In genomic region chr14:33542338-33543290, GRCh38 we compare ENCODE assay signal across 31 cellular contexts.
DNase-seq lines count a peak whose midpoint lies in the region; ATAC-seq, FAIRE-seq and TF ChIP-seq lines count a peak whose summit lies in the region.
"Had no signal": no experiment of that assay in that cellular context is flagged by ENCODE, and none has a peak within 500 bp of the region (broad histone marks: within the 10 kb centered on the region; RNA-seq: fewer than 3 reads in every experiment).

No MANE protein-coding gene starts in this region.

- POLR2A ChIA-PET in GM12878 (lab: Charles Lee) = interaction anchor here (0.8 to 8.7 kb wide), 8 partner anchors 8 to 32 kb away, joined by 3 to 86 read pairs (median 8); no protein-coding TSS in a partner anchor

- peak overlapping the region; percentile 16 to 55 for H3K27ac Mint-ChIP-seq in stimulated activated naive CD8-positive, alpha-beta T cell treated with anti-CD3 and anti-CD28 coated beads, Interleukin-15, amount 100 ng/mL, for 72 hours
- peak overlapping the region; percentile 32 for H3K27ac Mint-ChIP-seq in stimulated activated naive B cell treated with anti-CD40 and anti-IgM and Interleukin-4, amounts not matched to agents 10 μg/mL and 1 μg/mL and 100 μg/mL, for 72 hours
- no peak overlapping the region for H3K27ac Mint-ChIP-seq in H9
- H3K27ac Mint-ChIP-seq: activated CD8-positive, alpha-beta T cell treated with anti-CD3 and anti-CD28 coated beads for 36 hours; CD8-positive, alpha-beta T cell; IgD-negative memory B cell; immature natural killer cell; mesothelial cell of epicardium; naive thymus-derived CD4-positive, alpha-beta T cell; T-cell had no signal

- H3T11ph ChIP-seq in H9 (ENCODE audit: low read length) = no peak overlapping the region

- in situ Hi-C loops in GM12878 (cut with MboI) = no loop called here

- H3K23ac ChIP-seq in H9 (ENCODE audit: insufficient read length, low read depth, low read length) = no peak overlapping the region

- no peak overlapping the region for H2BK20ac ChIP-seq in H9 (ENCODE audit: low read depth, low read length, poor library complexity, severe bottlenecking)

- H3K79me2 ChIP-seq in GM12878 (ENCODE audit: control insufficient read depth, insufficient read depth, low read length) (no peaks in the 10 kb centered on the region), H9 (ENCODE audit: insufficient read depth, low read length) (no peaks in the 10 kb centered on the region)

- no peak for TF ChIP-seq RAD21 in GM12878 (IDR thresholded peaks at IDR 0.05; ENCODE audit: insufficient read depth, low read depth, low read length)

- SMC1A ChIA-PET in GM12878 (lab: Charles Lee; ENCODE audit: uncharacterized antibody, unreplicated experiment) = interaction anchor here (0.8 to 9.1 kb wide), 11 partner anchors 8 to 103 kb away, joined by 3 to 215 read pairs (median 22); no protein-coding TSS in a partner anchor

- H2BK12ac ChIP-seq in H9 (ENCODE audit: insufficient read length, low read depth, low read length) = no peak overlapping the region

- H4K8ac ChIP-seq in H9 (replicated peaks; ENCODE audit: insufficient read length, low read depth, low read length) = no peak overlapping the region

- no peak overlapping the region for H3K4me3 ChIP-seq in GM12878
- H3K4me3 ChIP-seq: A549, body of pancreas, HAP-1, left ventricle myocardium inferior, smooth muscle cell, testis, vagina had no signal

- H3K4ac ChIP-seq in H9 (ENCODE audit: low read depth, low read length) = no peak overlapping the region

- H3K4me1 ChIP-seq in GM12878 (ENCODE audit: control insufficient read depth, insufficient read depth, low read length) (peaks cover 5% of the 10 kb centered on the region; the same call in 1 of the 2 replicates), H9 (ENCODE audit: insufficient read depth, low read length) (no peaks in the 10 kb centered on the region)
- H3K4me1 ChIP-seq: A549, body of pancreas, HAP-1, left ventricle myocardium inferior, testis, vagina had no signal

- no peak for TF ChIP-seq POLR2A in GM12878 (IDR thresholded peaks at IDR 0.05; ENCODE audit: low read depth, low read length)

- H2BK120ac ChIP-seq in H9 (ENCODE audit: low read depth, low read length, poor library complexity, severe bottlenecking) = no peak overlapping the region

- no peak for TF ChIP-seq EP300 in GM12878 (IDR thresholded peaks at IDR 0.05; ENCODE audit: borderline replicate concordance in 1 of 2, control insufficient read depth in 1 of 2, low read depth in 2 of 2, low read length in 2 of 2)

- no peak overlapping the region; the same call in 1 of the 2 replicates for H3K14ac ChIP-seq in H9 (ENCODE audit: insufficient read depth, low read length)

- no peak overlapping the region for H2AK5ac ChIP-seq in H9 (ENCODE audit: insufficient read length, low read length)

- H2BK15ac ChIP-seq in H9 (ENCODE audit: low read depth, low read length) = no peak overlapping the region

- H4K91ac ChIP-seq in H9 (ENCODE audit: insufficient read length, low read depth, low read length) = no peak overlapping the region

- H3K4me3 Mint-ChIP-seq in stimulated activated naive CD8-positive, alpha-beta T cell treated with anti-CD3 and anti-CD28 coated beads, Interleukin-15, amount 100 ng/mL, for 72 hours = no peak overlapping the region
- no peak overlapping the region for H3K4me3 Mint-ChIP-seq in stimulated activated naive B cell treated with anti-CD40 and anti-IgM and Interleukin-4, amounts not matched to agents 10 μg/mL and 1 μg/mL and 100 μg/mL, for 72 hours
- H3K4me3 Mint-ChIP-seq in H9 = no peak overlapping the region
- H3K4me3 Mint-ChIP-seq: activated CD8-positive, alpha-beta T cell treated with anti-CD3 and anti-CD28 coated beads for 36 hours; CD8-positive, alpha-beta T cell; IgD-negative memory B cell; immature natural killer cell; mesothelial cell of epicardium; naive thymus-derived CD4-positive, alpha-beta T cell; T-cell had no signal

- no peaks in the 10 kb centered on the region for H3K79me1 ChIP-seq in H9 (ENCODE audit: insufficient read depth, low read depth, low read length, poor library complexity, severe bottlenecking)

- no peaks in the 10 kb centered on the region for H3K9me3 Mint-ChIP-seq in stimulated activated naive CD8-positive, alpha-beta T cell treated with anti-CD3 and anti-CD28 coated beads, Interleukin-15, amount 100 ng/mL, for 72 hours
- H3K9me3 Mint-ChIP-seq in stimulated activated naive B cell treated with anti-CD40 and anti-IgM and Interleukin-4, amounts not matched to agents 10 μg/mL and 1 μg/mL and 100 μg/mL, for 72 hours = peaks cover 0 to 2% of the 10 kb centered on the region in 2 donors
- no peaks in the 10 kb centered on the region for H3K9me3 Mint-ChIP-seq in H9
- H3K9me3 Mint-ChIP-seq: activated CD8-positive, alpha-beta T cell treated with anti-CD3 and anti-CD28 coated beads for 36 hours; CD8-positive, alpha-beta T cell; mesothelial cell of epicardium; T-cell had no signal

- no peaks in the 10 kb centered on the region for H3K9me3 ChIP-seq in GM12878 (replicated peaks; ENCODE audit: control insufficient read depth, insufficient read depth, low read length)
- H3K9me3 ChIP-seq in H9 (ENCODE audit: control insufficient read depth, low read depth, low read length) = no peaks in the 10 kb centered on the region
- H3K9me3 ChIP-seq: A549, body of pancreas, HAP-1, left ventricle myocardium inferior, testis, vagina had no signal

- H2AFZ ChIP-seq in GM12878 (ENCODE audit: control insufficient read depth, low read depth, low read length) (no peak overlapping the region), H9 (ENCODE audit: low read length) (no peak overlapping the region)

- H3K56ac ChIP-seq in H9 (ENCODE audit: insufficient read length, low read depth, low read length) = no peak overlapping the region

- RAD21 ChIA-PET in GM12878 (lab: Charles Lee; ENCODE audit: unreplicated experiment) = interaction anchor here (0.7 to 8.8 kb wide), 11 partner anchors 9 to 250 kb away, joined by 3 to 175 read pairs (median 7); no protein-coding TSS in a partner anchor

- H3K9ac ChIP-seq in GM12878 (ENCODE audit: control insufficient read depth, insufficient read depth, low read length) (no peak overlapping the region), H9 (ENCODE audit: extremely low read depth, insufficient read length, low read length) (no peak overlapping the region)

- no peaks in the 10 kb centered on the region for H3K23me2 ChIP-seq in H9 (ENCODE audit: insufficient read length, low read depth, low read length, poor library complexity, severe bottlenecking)

- no peak overlapping the region for H3K27ac ChIP-seq in GM12878 (ENCODE audit: control insufficient read depth, insufficient read depth)
- H3K27ac ChIP-seq in H9 (ENCODE audit: insufficient read length, low read depth, low read length) = no peak overlapping the region
- H3K27ac ChIP-seq: A549, body of pancreas, left ventricle myocardium inferior, testis, vagina had no signal

- no peak overlapping the region for H3K18ac ChIP-seq in H9 (ENCODE audit: insufficient read length, low read depth, low read length)

- intact Hi-C loops in GM12878 (cut with micrococcal nuclease; ENCODE audit: unreplicated experiment) = no loop called here

- no peaks in the 10 kb centered on the region for H3K36me3 Mint-ChIP-seq in stimulated activated naive B cell treated with anti-CD40 and anti-IgM and Interleukin-4, amounts not matched to agents 10 μg/mL and 1 μg/mL and 100 μg/mL, for 72 hours
- no peaks in the 10 kb centered on the region for H3K36me3 Mint-ChIP-seq in H9 (ENCODE audit: insufficient read depth in 1 of 3, low read depth in 3 of 3)
- H3K36me3 Mint-ChIP-seq: CD8-positive, alpha-beta T cell; IgD-negative memory B cell; immature natural killer cell; mesothelial cell of epicardium; naive thymus-derived CD4-positive, alpha-beta T cell; T-cell had no signal

- DNase-seq in stimulated activated naive CD8-positive, alpha-beta T cell treated with anti-CD3 and anti-CD28 coated beads, Interleukin-15, amount 100 ng/mL, for 72 hours = no peak
- DNase-seq in stimulated activated naive CD8-positive, alpha-beta T cell treated with anti-CD3 and anti-CD28 coated beads, Interleukin-15, Interleukin-2, amounts not matched to agents 100 U/mL and 50 U/mL, for 24 hours = no peak
- DNase-seq in NCI-H1092 (lab: John Stamatoyannopoulos, UW) = peak; percentile 55
- no peak for DNase-seq in GM12878 (ENCODE audit: low read depth, low spot score)
- DNase-seq in stimulated activated naive B cell treated with anti-CD40 and anti-IgM and Interleukin-4, amounts not matched to agents 10 μg/mL and 1 μg/mL and 100 μg/mL, for 72 hours = no peak
- DNase-seq in NOMO-1 treated with DMSO at 0.1 percent for 48 hours (lab: John Stamatoyannopoulos, UW; ENCODE audit: unreplicated experiment) = no peak
- no peak for DNase-seq in H9
- DNase-seq: activated CD4-positive, CD25-positive, alpha-beta regulatory T cell; activated CD8-positive, alpha-beta T cell treated with anti-CD3 and anti-CD28 coated beads for 36 hours; body of pancreas; CD8-positive, alpha-beta T cell; DMS 273 treated with DMSO at 0.1 percent for 48 hours; effector CD8-positive, alpha-beta T cell; foreskin melanocyte; immature natural killer cell; left ventricle myocardium inferior; naive thymus-derived CD4-positive, alpha-beta T cell; NCI-H1694; NCI-H226; retina; SIG-M5; stimulated activated CD4-positive, alpha-beta T cell treated with anti-CD3 and anti-CD28 coated beads, Interleukin-2, amount 100 ng/mL, for 24 hours; T-cell; testis had no signal

- H2BK5ac ChIP-seq in H9 (ENCODE audit: insufficient read length, low read length) = no peak overlapping the region

- no peaks in the 10 kb centered on the region for H3K4me1 Mint-ChIP-seq in stimulated activated naive CD8-positive, alpha-beta T cell treated with anti-CD3 and anti-CD28 coated beads, Interleukin-15, amount 100 ng/mL, for 72 hours
- H3K4me1 Mint-ChIP-seq in stimulated activated naive B cell treated with anti-CD40 and anti-IgM and Interleukin-4, amounts not matched to agents 10 μg/mL and 1 μg/mL and 100 μg/mL, for 72 hours = peaks cover 3 to 8% of the 10 kb centered on the region in 2 donors
- H3K4me1 Mint-ChIP-seq in H9 = 0 out of 4 replicates have a peak, but pooled peaks cover 0 to 3% of the 10 kb centered on the region in 2 experiments
- H3K4me1 Mint-ChIP-seq: immature natural killer cell; naive thymus-derived CD4-positive, alpha-beta T cell; T-cell had no signal

- no peaks in the 10 kb centered on the region for H3K36me3 ChIP-seq in GM12878 (ENCODE audit: control insufficient read depth in 2 of 2, insufficient read depth in 2 of 2, low read length in 1 of 2)
- H3K36me3 ChIP-seq: HAP-1, left ventricle myocardium inferior, vagina had no signal

- 35% methylated on average over 11 of the region's 11 CpGs for WGBS in GM12878 (ENCODE audit: insufficient coverage, insufficient replicate concordance, low lambda C conversion rate, missing lambda C conversion rate)
- WGBS in H9 (ENCODE audit: extremely low coverage, insufficient read length, low lambda C conversion rate) = no CpG with 5 or more reads among the region's 11 CpGs

- no peak overlapping the region for H4K5ac ChIP-seq in H9 (ENCODE audit: insufficient read length, low read depth, low read length)

- CTCF ChIA-PET in GM12878 (lab: Yijun Ruan, JAX) = interaction anchor here (0.6 to 4.0 kb wide), 6 partner anchors 19 to 133 kb away, joined by 3 to 22 read pairs (median 4); no protein-coding TSS in a partner anchor

- H3K4me2 ChIP-seq in GM12878 (ENCODE audit: control insufficient read depth, insufficient read depth) (no peak overlapping the region), H9 (ENCODE audit: insufficient read depth, insufficient read length, low read length) (no peak overlapping the region)
- H3K4me2 ChIP-seq: A549, smooth muscle cell had no signal

- no peaks in the 10 kb centered on the region for H3K27me3 Mint-ChIP-seq in stimulated activated naive CD8-positive, alpha-beta T cell treated with anti-CD3 and anti-CD28 coated beads, Interleukin-15, amount 100 ng/mL, for 72 hours
- H3K27me3 Mint-ChIP-seq in stimulated activated naive B cell treated with anti-CD40 and anti-IgM and Interleukin-4, amounts not matched to agents 10 μg/mL and 1 μg/mL and 100 μg/mL, for 72 hours = peaks cover 0 to 6% of the 10 kb centered on the region in 2 donors
- no peaks in the 10 kb centered on the region for H3K27me3 Mint-ChIP-seq in H9 (ENCODE audit: low read depth)
- H3K27me3 Mint-ChIP-seq: activated CD8-positive, alpha-beta T cell treated with anti-CD3 and anti-CD28 coated beads for 36 hours had no signal

- BruUV-seq in GM12878 (replicated peaks; lab: Mats Ljungman, UMichigan) = no TSS peak

- H4K20me1 ChIP-seq in GM12878 (ENCODE audit: control insufficient read depth, insufficient read depth) (no peaks in the 10 kb centered on the region), H9 (ENCODE audit: control insufficient read depth, insufficient read depth, insufficient read length) (no peaks in the 10 kb centered on the region)

- no peak for ATAC-seq in stimulated activated naive CD8-positive, alpha-beta T cell treated with anti-CD3 and anti-CD28 coated beads, Interleukin-15, amount 100 ng/mL, for 72 hours
- no peak for ATAC-seq in stimulated activated naive CD8-positive, alpha-beta T cell treated with anti-CD3 and anti-CD28 coated beads, Interleukin-15, Interleukin-2, amounts not matched to agents 100 U/mL and 50 U/mL, for 24 hours
- peak; percentile 63 for ATAC-seq in GM12878
- ATAC-seq in stimulated activated naive B cell treated with anti-CD40 and anti-IgM and Interleukin-4, amounts not matched to agents 10 μg/mL and 1 μg/mL and 100 μg/mL, for 72 hours (replicated peaks) = peak; percentile 64 to 74
- ATAC-seq in GM21825 (IDR thresholded peaks at IDR 0.05; ENCODE audit: unreplicated experiment) = no peak
- ATAC-seq: A549; activated CD8-positive, alpha-beta T cell treated with anti-CD3 and anti-CD28 coated beads for 36 hours; body of pancreas; CD8-positive, alpha-beta T cell; naive thymus-derived CD4-positive, alpha-beta T cell; T-cell had no signal

- no peak for FAIRE-seq in GM12878 (lab: Jason Lieb, UNC)
- FAIRE-seq: A549 had no signal

- TF ChIP-seq CTCF in GM12878 (IDR thresholded peaks at IDR 0.05 in 2 of 3, conservative IDR thresholded peaks at IDR 0.05 in 1 of 3; ENCODE audit: control insufficient read depth in 2 of 3, extremely low read depth in 1 of 3, insufficient read depth in 1 of 3, low read depth in 3 of 3, low read length in 3 of 3) (no peak), H9 (conservative IDR thresholded peaks at IDR 0.05) (no peak)

- no peaks in the 10 kb centered on the region for H3K27me3 ChIP-seq in GM12878 (replicated peaks in 1 of 2; ENCODE audit: control insufficient read depth in 2 of 2, insufficient read depth in 2 of 2, low read length in 1 of 2)
- no peaks in the 10 kb centered on the region for H3K27me3 ChIP-seq in H9 (ENCODE audit: insufficient read depth, low read length)
- H3K27me3 ChIP-seq: body of pancreas, testis, vagina had no signal

Comparison
In these comparisons a context has a peak if more than half of its experiments do, and no peak if none do; other contexts are left out.
1. ATAC-seq: peak in GM12878 (single experiment) and stimulated activated naive B cell treated with anti-CD40 and anti-IgM and Interleukin-4, amounts not matched to agents 10 μg/mL and 1 μg/mL and 100 μg/mL, for 72 hours (2 of 2); none in stimulated activated naive CD8-positive, alpha-beta T cell treated with anti-CD3 and anti-CD28 coated beads, Interleukin-15, amount 100 ng/mL, for 72 hours (single experiment), stimulated activated naive CD8-positive, alpha-beta T cell treated with anti-CD3 and anti-CD28 coated beads, Interleukin-15, Interleukin-2, amounts not matched to agents 100 U/mL and 50 U/mL, for 24 hours (single experiment) and GM21825 (single experiment).
2. H3K27ac Mint-ChIP-seq: peak in stimulated activated naive CD8-positive, alpha-beta T cell treated with anti-CD3 and anti-CD28 coated beads, Interleukin-15, amount 100 ng/mL, for 72 hours (2 of 2) and stimulated activated naive B cell treated with anti-CD40 and anti-IgM and Interleukin-4, amounts not matched to agents 10 μg/mL and 1 μg/mL and 100 μg/mL, for 72 hours (single experiment); none in H9 (0 of 3).